In the genomic region with DNA sequence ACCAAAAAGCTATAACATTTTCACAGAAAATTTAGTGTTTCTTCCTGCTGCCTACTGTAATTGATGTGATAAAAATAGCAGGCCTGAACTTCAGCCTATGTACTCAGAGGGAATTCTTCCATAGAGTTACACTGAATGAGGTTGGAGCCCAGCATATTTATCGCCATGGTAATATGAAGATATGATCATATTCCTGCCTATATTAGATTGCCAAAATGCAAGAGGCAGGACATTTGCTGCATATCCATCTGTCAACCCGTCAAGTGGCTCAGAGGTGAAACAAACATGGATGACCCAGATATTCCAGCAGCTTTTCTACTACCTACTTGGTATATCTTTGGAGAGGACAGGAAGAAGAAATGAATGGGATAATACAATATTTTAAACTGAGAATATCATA, we compare ENCODE assay signal across 15 cellular contexts.
DNase-seq lines count a peak whose midpoint lies in the region; ATAC-seq and TF ChIP-seq lines count a peak whose summit lies in the region.
"Had no signal": no experiment of that assay in that cellular context is flagged by ENCODE, and none has a peak within 500 bp of the region (broad histone marks: within the 10 kb centered on the region; RNA-seq: fewer than 3 reads in every experiment).

No MANE protein-coding gene starts in this region.

- no peak for TF ChIP-seq EP300 in SK-N-SH (IDR thresholded peaks at IDR 0.05; ENCODE audit: borderline replicate concordance in 1 of 2, low read depth in 1 of 2, low read length in 1 of 2)

- H3K27me3 ChIP-seq in left ventricle myocardium inferior (ENCODE audit: low read depth) (no peaks in the 10 kb centered on the region), SK-N-SH (ENCODE audit: insufficient read depth) (no peaks in the 10 kb centered on the region), right cardiac atrium (ENCODE audit: control insufficient read depth, insufficient read depth) (no peaks in the 10 kb centered on the region)

- ATAC-seq in Right ventricle myocardium superior (ENCODE audit: poor library complexity), result peak; percentile 96
- ATAC-seq in right cardiac atrium, result peak; percentile 42 to 80
- ATAC-seq in mucosa of descending colon, result no peak
- ATAC-seq in HG02970 (IDR thresholded peaks at IDR 0.05; ENCODE audit: low FRiP score, unreplicated experiment), result no peak
- no peak for ATAC-seq in GM19395 (IDR thresholded peaks at IDR 0.05; ENCODE audit: unreplicated experiment)
- ATAC-seq: A549; CD8-positive, alpha-beta T cell; GM23338 had no signal

- H3K4me2 ChIP-seq in SK-N-SH, result no peak overlapping the region
- H3K4me2 ChIP-seq: A549, GM23338 had no signal

- no peaks in the 10 kb centered on the region for H3K36me3 ChIP-seq in left ventricle myocardium inferior
- H3K36me3 ChIP-seq in SK-N-SH (replicated peaks in 1 of 2; ENCODE audit: control insufficient read depth in 1 of 2, insufficient read depth in 2 of 2, low read length in 1 of 2), result no peaks in the 10 kb centered on the region
- no peaks in the 10 kb centered on the region for H3K36me3 ChIP-seq in mucosa of descending colon (ENCODE audit: low read depth)

- CTCF ChIA-PET in SK-N-SH (lab: Yijun Ruan, JAX), result no interaction called here

- H3K79me2 ChIP-seq in SK-N-SH (ENCODE audit: insufficient read depth), result no peaks in the 10 kb centered on the region

- H3K4me1 ChIP-seq in left ventricle myocardium inferior (peaks cover 21% of the 10 kb centered on the region), SK-N-SH (ENCODE audit: control insufficient read depth in 1 of 2, insufficient read depth in 2 of 2, low read depth in 1 of 2, low read length in 1 of 2) (no peaks in the 10 kb centered on the region; a peak in 1 of 4 replicates), right cardiac atrium (ENCODE audit: control insufficient read depth, insufficient read depth, low read length) (no peaks in the 10 kb centered on the region), mucosa of descending colon (ENCODE audit: low read depth) (no peaks in the 10 kb centered on the region)
- H3K4me1 ChIP-seq: A549 had no signal

- no peak for TF ChIP-seq RAD21 in SK-N-SH (IDR thresholded peaks at IDR 0.05; ENCODE audit: low read length)

- DNase-seq in Right ventricle myocardium superior (no peak), left ventricle myocardium inferior (no peak), NCI-H524 (lab: John Stamatoyannopoulos, UW) (peak; percentile 66 to 81), SK-N-SH (peak; percentile 12), right cardiac atrium (no peak), mucosa of descending colon (no peak)
- DNase-seq: CD8-positive, alpha-beta T cell; COR-L47; DMS153; H7; IMR-90 had no signal

- H3K27ac ChIP-seq in left ventricle myocardium inferior (replicated peaks), result no peak overlapping the region
- peak overlapping the region in 1 of 2 experiments; percentile 65; a peak in 2 of 4 replicates for H3K27ac ChIP-seq in SK-N-SH (ENCODE audit: low read depth in 2 of 2, low read length in 1 of 2)
- no peak overlapping the region for H3K27ac ChIP-seq in right cardiac atrium (ENCODE audit: low read length)
- H3K27ac ChIP-seq: A549 had no signal

- H4K20me1 ChIP-seq in SK-N-SH (ENCODE audit: insufficient read depth), result no peaks in the 10 kb centered on the region

- no peak overlapping the region for H3K9ac ChIP-seq in SK-N-SH

- H3K4me3 ChIP-seq in left ventricle myocardium inferior (no peak overlapping the region), SK-N-SH (ENCODE audit: low read depth in 2 of 2, low read length in 1 of 2) (no peak overlapping the region), right cardiac atrium (ENCODE audit: low read length) (no peak overlapping the region), mucosa of descending colon (no peak overlapping the region)
- H3K4me3 ChIP-seq: A549, GM23338 had no signal

- POLR2A ChIA-PET in SK-N-SH (lab: Yijun Ruan, JAX), result no interaction called here

- H3K9me2 ChIP-seq in SK-N-SH, result no peaks in the 10 kb centered on the region

- no peak overlapping the region for H2AFZ ChIP-seq in SK-N-SH (ENCODE audit: low read depth)
- H2AFZ ChIP-seq: GM23338 had no signal

- intact Hi-C loops in Right ventricle myocardium superior (cut with DNase I) (no loop called here), left ventricle myocardium inferior (cut with micrococcal nuclease) (no loop called here), right cardiac atrium (cut with DNase I) (no loop called here), mucosa of descending colon (cut with DNase I, micrococcal nuclease) (no loop called here)

- 35% methylated on average over 2 of the region's 2 CpGs for WGBS in SK-N-SH (ENCODE audit: low lambda C conversion rate)
- 45% methylated on average over 2 of the region's 2 CpGs for WGBS in right cardiac atrium

- TF ChIP-seq CTCF in left ventricle myocardium inferior (IDR thresholded peaks at IDR 0.05; ENCODE audit: borderline replicate concordance) (no peak), SK-N-SH (IDR thresholded peaks at IDR 0.05) (no peak), mucosa of descending colon (IDR thresholded peaks at IDR 0.05) (no peak)

- no peaks in the 10 kb centered on the region for H3F3A ChIP-seq in SK-N-SH (replicated peaks; ENCODE audit: insufficient read depth)

- H3K9me3 ChIP-seq in left ventricle myocardium inferior (replicated peaks) (no peaks in the 10 kb centered on the region), SK-N-SH (no peaks in the 10 kb centered on the region; the same call in 1 of the 2 replicates), right cardiac atrium (ENCODE audit: control insufficient read depth, low read length) (no peaks in the 10 kb centered on the region), mucosa of descending colon (no peaks in the 10 kb centered on the region)
- H3K9me3 ChIP-seq: A549 had no signal

TF ChIP-seq in SK-N-SH, 30 proteins besides CTCF, POLR2A, EP300 and RAD21 (continues in another document):
- TF ChIP-seq, protein P1, sequence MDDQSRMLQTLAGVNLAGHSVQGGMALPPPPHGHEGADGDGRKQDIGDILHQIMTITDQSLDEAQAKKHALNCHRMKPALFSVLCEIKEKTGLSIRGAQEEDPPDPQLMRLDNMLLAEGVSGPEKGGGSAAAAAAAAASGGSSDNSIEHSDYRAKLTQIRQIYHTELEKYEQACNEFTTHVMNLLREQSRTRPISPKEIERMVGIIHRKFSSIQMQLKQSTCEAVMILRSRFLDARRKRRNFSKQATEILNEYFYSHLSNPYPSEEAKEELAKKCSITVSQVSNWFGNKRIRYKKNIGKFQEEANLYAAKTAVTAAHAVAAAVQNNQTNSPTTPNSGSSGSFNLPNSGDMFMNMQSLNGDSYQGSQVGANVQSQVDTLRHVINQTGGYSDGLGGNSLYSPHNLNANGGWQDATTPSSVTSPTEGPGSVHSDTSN (IDR thresholded peaks at IDR 0.05), result no peak
- TF ChIP-seq ELF1 (IDR thresholded peaks at IDR 0.05) (no peak), GATA2 (CRISPR knock-in tag; IDR thresholded peaks at IDR 0.05) (peak; percentile 83), POLR2AphosphoS5 (IDR thresholded peaks at IDR 0.05; ENCODE audit: low read depth, low read length) (no peak), EZH2phosphoT487 (IDR thresholded peaks at IDR 0.05; ENCODE audit: borderline replicate concordance, low read depth) (no peak), JUND (IDR thresholded peaks at IDR 0.05) (no peak), FOXJ3 (CRISPR knock-in tag; IDR thresholded peaks at IDR 0.05) (peak; percentile 37; the same call in 1 of the 2 replicates), REST (IDR thresholded peaks at IDR 0.05; ENCODE audit: low read depth, low read length) (no peak), RFX5 (IDR thresholded peaks at IDR 0.05; ENCODE audit: low read length) (no peak), CHD2 (IDR thresholded peaks at IDR 0.05; ENCODE audit: low read length, partially characterized antibody) (no peak), TCF12 (IDR thresholded peaks at IDR 0.05) (no peak), YY1 (IDR thresholded peaks at IDR 0.05; ENCODE audit: low read depth) (no peak)
- TF ChIP-seq, protein P2, sequence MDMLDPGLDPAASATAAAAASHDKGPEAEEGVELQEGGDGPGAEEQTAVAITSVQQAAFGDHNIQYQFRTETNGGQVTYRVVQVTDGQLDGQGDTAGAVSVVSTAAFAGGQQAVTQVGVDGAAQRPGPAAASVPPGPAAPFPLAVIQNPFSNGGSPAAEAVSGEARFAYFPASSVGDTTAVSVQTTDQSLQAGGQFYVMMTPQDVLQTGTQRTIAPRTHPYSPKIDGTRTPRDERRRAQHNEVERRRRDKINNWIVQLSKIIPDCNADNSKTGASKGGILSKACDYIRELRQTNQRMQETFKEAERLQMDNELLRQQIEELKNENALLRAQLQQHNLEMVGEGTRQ (IDR thresholded peaks at IDR 0.05; ENCODE audit: borderline replicate concordance, low read depth, low read length), result no peak

Comparison
In these comparisons a context has a peak if more than half of its experiments do, and no peak if none do; other contexts are left out.
1. ATAC-seq: peak in Right ventricle myocardium superior (single experiment) and right cardiac atrium (2 of 2); none in mucosa of descending colon (single experiment), HG02970 (single experiment) and GM19395 (single experiment).
2. DNase-seq: peak in NCI-H524 (2 of 2) and SK-N-SH (single experiment); none in Right ventricle myocardium superior (single experiment), left ventricle myocardium inferior (single experiment), right cardiac atrium (0 of 3) and mucosa of descending colon (0 of 3).